Comparison of ENCODE assay signal across 21 cellular contexts in genomic region chr2:207260021-207260420, GRCh38.
DNase-seq lines count a peak whose midpoint lies in the region; TF ChIP-seq lines count a peak whose summit lies in the region.
"Had no signal": no experiment of that assay in that cellular context is flagged by ENCODE, and none has a peak within 500 bp of the region (broad histone marks: within the 10 kb centered on the region; RNA-seq: fewer than 3 reads in every experiment).

No MANE protein-coding gene starts in this region.

- DNase-seq in Karpas-422 (no peak), foreskin melanocyte (peak; percentile 25), sigmoid colon (no peak), SW 1271 (lab: John Stamatoyannopoulos, UW) (no peak), retina (no peak), smooth muscle cell (lab: John Stamatoyannopoulos, UW; ENCODE audit: unreplicated experiment) (no peak)
- DNase-seq: activated CD4-positive, alpha-beta T cell treated with anti-CD3 and anti-CD28 coated beads for 48 hours; activated naive CD4-positive, alpha-beta T cell treated with anti-CD3 and anti-CD28 coated beads for 36 hours; activated T-cell treated with anti-CD3 and anti-CD28 coated beads, Interleukin-2, amount 50 U/mL, for 48 hours; amygdala; EL; left colon; NCI-H1092; NCI-H1930; ovary; SJCRH30; stimulated activated naive CD8-positive, alpha-beta T cell treated with anti-CD3 and anti-CD28 coated beads, Interleukin-15, amount 100 ng/mL, for 72 hours; T-helper 17 cell; upper lobe of right lung had no signal

- no peak for TF ChIP-seq POLR2A in sigmoid colon (IDR thresholded peaks at IDR 0.05)

- H3K27ac ChIP-seq in ACC112 (ENCODE audit: low read depth, low read length) (peak overlapping the region; percentile 97; the same call in 1 of the 2 replicates), Karpas-422 (ENCODE audit: low read length) (peak overlapping the region; percentile 99), sigmoid colon (peak overlapping the region; percentile 83 to 91 (median 84)), smooth muscle cell (ENCODE audit: low read depth) (no peak overlapping the region)
- H3K27ac ChIP-seq: ovary, SJCRH30, upper lobe of right lung had no signal

- 92 to 93% methylated on average over 2 of the region's 2 CpGs for WGBS in sigmoid colon, 2 donors
- 97% methylated on average over 2 of the region's 2 CpGs for WGBS in smooth muscle cell (ENCODE audit: low lambda C conversion rate)

- H3K4me1 ChIP-seq in ACC112 (ENCODE audit: control insufficient read depth, insufficient read depth, low read length, unreplicated experiment): peaks cover 63% of the 10 kb centered on the region
- peaks cover 61% of the 10 kb centered on the region for H3K4me1 ChIP-seq in Karpas-422 (ENCODE audit: low read length)
- peaks cover 0 to 70% (median 62%) of the 10 kb centered on the region in 4 donors for H3K4me1 ChIP-seq in sigmoid colon
- peaks cover 33% of the 10 kb centered on the region for H3K4me1 ChIP-seq in smooth muscle cell (ENCODE audit: low read depth)
- H3K4me1 ChIP-seq: SJCRH30 had no signal

- H3K9me2 ChIP-seq in Karpas-422 (replicated peaks; ENCODE audit: insufficient read depth, low read length): no peaks in the 10 kb centered on the region

- H3K36me3 ChIP-seq in ACC112 (ENCODE audit: insufficient read depth, low read length): no peaks in the 10 kb centered on the region
- no peaks in the 10 kb centered on the region for H3K36me3 ChIP-seq in Karpas-422 (ENCODE audit: insufficient read depth, low read length)
- no peaks in the 10 kb centered on the region for H3K36me3 ChIP-seq in sigmoid colon
- H3K36me3 ChIP-seq in smooth muscle cell (ENCODE audit: low read depth): no peaks in the 10 kb centered on the region
- H3K36me3 ChIP-seq: HAP-1, ovary, SJCRH30, upper lobe of right lung had no signal

- peak overlapping the region; percentile 48 for H2AFZ ChIP-seq in ACC112 (ENCODE audit: low read length, unreplicated experiment)
- no peak overlapping the region for H2AFZ ChIP-seq in Karpas-422 (ENCODE audit: low read length)
- no peak overlapping the region for H2AFZ ChIP-seq in smooth muscle cell (ENCODE audit: low read depth)

- no peak for TF ChIP-seq CTCF in sigmoid colon (IDR thresholded peaks at IDR 0.05)
- TF ChIP-seq CTCF in smooth muscle cell (IDR thresholded peaks at IDR 0.05; ENCODE audit: borderline replicate concordance, insufficient read depth, poor library complexity, severe bottlenecking): no peak

- H3K4me3 ChIP-seq in ACC112 (ENCODE audit: low read depth, low read length) (no peak overlapping the region), Karpas-422 (ENCODE audit: low read length) (no peak overlapping the region), sigmoid colon (no peak overlapping the region), smooth muscle cell (no peak overlapping the region)
- H3K4me3 ChIP-seq: HAP-1, ovary, SJCRH30, upper lobe of right lung had no signal

- H3K9ac ChIP-seq in Karpas-422 (ENCODE audit: low read length) (peak overlapping the region; percentile 69; the same call in 1 of the 2 replicates), smooth muscle cell (ENCODE audit: low read depth) (no peak overlapping the region)

- TF ChIP-seq EP300 in sigmoid colon (IDR thresholded peaks at IDR 0.05): no peak

- H4K20me1 ChIP-seq in Karpas-422 (ENCODE audit: insufficient read depth, low read depth, low read length) (no peaks in the 10 kb centered on the region), smooth muscle cell (ENCODE audit: low read depth) (no peaks in the 10 kb centered on the region)

- H3K4me2 ChIP-seq in Karpas-422 (ENCODE audit: low read depth, low read length, poor library complexity, severe bottlenecking): peak overlapping the region; percentile 87
- no peak overlapping the region for H3K4me2 ChIP-seq in smooth muscle cell

- H3K79me2 ChIP-seq in ACC112 (ENCODE audit: control insufficient read depth, insufficient read depth, low read length, unreplicated experiment): no peaks in the 10 kb centered on the region
- H3K79me2 ChIP-seq in Karpas-422 (ENCODE audit: low read length): no peaks in the 10 kb centered on the region
- no peaks in the 10 kb centered on the region for H3K79me2 ChIP-seq in smooth muscle cell (ENCODE audit: low read depth)

- no peaks in the 10 kb centered on the region for H3K9me3 ChIP-seq in Karpas-422 (ENCODE audit: low read length)
- no peaks in the 10 kb centered on the region for H3K9me3 ChIP-seq in sigmoid colon
- H3K9me3 ChIP-seq in smooth muscle cell (replicated peaks; ENCODE audit: low read depth): no peaks in the 10 kb centered on the region
- H3K9me3 ChIP-seq: HAP-1, ovary, SJCRH30, upper lobe of right lung had no signal

- intact Hi-C loops in sigmoid colon (cut with DNase I): loop anchor here (5.0 kb wide), 1 partner anchor 567 kb away; no protein-coding TSS in a partner anchor

- H3K27me3 ChIP-seq in ACC112 (ENCODE audit: insufficient read depth, low read length) (no peaks in the 10 kb centered on the region), Karpas-422 (ENCODE audit: low read length) (no peaks in the 10 kb centered on the region), sigmoid colon (no peaks in the 10 kb centered on the region), smooth muscle cell (ENCODE audit: low read depth) (no peaks in the 10 kb centered on the region)
- H3K27me3 ChIP-seq: ovary, SJCRH30, upper lobe of right lung had no signal

- H3F3A ChIP-seq in smooth muscle cell (ENCODE audit: low read depth): peaks cover 12% of the 10 kb centered on the region
